1 cellular context compared by ENCODE assay signal in the genomic region with DNA sequence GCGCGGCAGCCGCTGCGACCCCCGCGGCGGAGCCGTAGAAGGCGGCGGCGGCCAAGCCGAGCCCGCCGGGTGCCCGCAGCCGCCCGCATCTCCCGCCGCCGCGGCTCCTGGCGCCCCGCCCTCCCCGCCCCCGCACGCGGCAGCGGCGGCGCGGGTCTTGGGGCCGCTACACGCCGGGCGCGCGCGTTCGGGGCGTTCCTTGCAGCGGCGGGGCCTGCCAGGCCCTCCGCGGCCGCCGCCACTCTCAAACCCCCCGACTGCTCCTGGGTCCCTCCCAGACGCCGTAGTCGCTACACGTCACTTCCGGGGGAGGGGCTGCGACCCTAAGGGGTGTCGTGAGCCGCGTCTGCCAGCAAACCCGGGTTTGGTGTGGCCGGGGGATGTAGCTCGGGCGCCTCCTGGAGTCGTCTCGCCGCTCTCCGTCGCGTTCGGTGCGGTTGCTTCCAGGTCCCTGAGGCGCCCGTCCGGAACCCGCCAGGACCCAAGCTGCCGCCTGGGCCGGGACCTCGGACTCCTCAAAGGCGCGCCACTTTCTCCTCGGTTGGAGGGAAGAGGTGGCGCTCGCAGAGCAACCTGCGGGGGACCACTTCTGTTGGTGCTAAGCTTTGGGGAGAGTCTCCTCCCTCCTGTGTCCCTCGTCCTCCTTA.
TF ChIP-seq lines count a peak whose summit lies in the region.

A gene with protein sequence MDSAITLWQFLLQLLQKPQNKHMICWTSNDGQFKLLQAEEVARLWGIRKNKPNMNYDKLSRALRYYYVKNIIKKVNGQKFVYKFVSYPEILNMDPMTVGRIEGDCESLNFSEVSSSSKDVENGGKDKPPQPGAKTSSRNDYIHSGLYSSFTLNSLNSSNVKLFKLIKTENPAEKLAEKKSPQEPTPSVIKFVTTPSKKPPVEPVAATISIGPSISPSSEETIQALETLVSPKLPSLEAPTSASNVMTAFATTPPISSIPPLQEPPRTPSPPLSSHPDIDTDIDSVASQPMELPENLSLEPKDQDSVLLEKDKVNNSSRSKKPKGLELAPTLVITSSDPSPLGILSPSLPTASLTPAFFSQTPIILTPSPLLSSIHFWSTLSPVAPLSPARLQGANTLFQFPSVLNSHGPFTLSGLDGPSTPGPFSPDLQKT (minus strand): TSS at position 285 of the 647 bp plus-strand sequence. CDS start 8,129 bp downstream, outside the sequence.

TF ChIP-seq in WTC11, 78 proteins besides CTCF, POLR2A, EP300 and RAD21 (continued from another document):
- TF ChIP-seq, protein P1, sequence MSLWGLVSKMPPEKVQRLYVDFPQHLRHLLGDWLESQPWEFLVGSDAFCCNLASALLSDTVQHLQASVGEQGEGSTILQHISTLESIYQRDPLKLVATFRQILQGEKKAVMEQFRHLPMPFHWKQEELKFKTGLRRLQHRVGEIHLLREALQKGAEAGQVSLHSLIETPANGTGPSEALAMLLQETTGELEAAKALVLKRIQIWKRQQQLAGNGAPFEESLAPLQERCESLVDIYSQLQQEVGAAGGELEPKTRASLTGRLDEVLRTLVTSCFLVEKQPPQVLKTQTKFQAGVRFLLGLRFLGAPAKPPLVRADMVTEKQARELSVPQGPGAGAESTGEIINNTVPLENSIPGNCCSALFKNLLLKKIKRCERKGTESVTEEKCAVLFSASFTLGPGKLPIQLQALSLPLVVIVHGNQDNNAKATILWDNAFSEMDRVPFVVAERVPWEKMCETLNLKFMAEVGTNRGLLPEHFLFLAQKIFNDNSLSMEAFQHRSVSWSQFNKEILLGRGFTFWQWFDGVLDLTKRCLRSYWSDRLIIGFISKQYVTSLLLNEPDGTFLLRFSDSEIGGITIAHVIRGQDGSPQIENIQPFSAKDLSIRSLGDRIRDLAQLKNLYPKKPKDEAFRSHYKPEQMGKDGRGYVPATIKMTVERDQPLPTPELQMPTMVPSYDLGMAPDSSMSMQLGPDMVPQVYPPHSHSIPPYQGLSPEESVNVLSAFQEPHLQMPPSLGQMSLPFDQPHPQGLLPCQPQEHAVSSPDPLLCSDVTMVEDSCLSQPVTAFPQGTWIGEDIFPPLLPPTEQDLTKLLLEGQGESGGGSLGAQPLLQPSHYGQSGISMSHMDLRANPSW (CRISPR knock-in tag; conservative IDR thresholded peaks at IDR 0.05; ENCODE audit: low read depth), result no peak
- TF ChIP-seq SMAD3 (CRISPR knock-in tag; IDR thresholded peaks at IDR 0.05; ENCODE audit: borderline replicate concordance) (peak; percentile 78; the same call in 1 of the 2 replicates), SOX15 (CRISPR knock-in tag; IDR thresholded peaks at IDR 0.05) (no peak), MXD4 (CRISPR knock-in tag; IDR thresholded peaks at IDR 0.05; ENCODE audit: borderline replicate concordance) (no peak), SP1 (CRISPR knock-in tag; conservative IDR thresholded peaks at IDR 0.05) (peak; percentile 94), ZNF423 (CRISPR knock-in tag; IDR thresholded peaks at IDR 0.05) (peak; percentile 50; the same call in 1 of the 2 replicates), ZNF317 (CRISPR knock-in tag; IDR thresholded peaks at IDR 0.05; ENCODE audit: borderline replicate concordance, low read depth) (0 out of 2 replicates have a peak, but pooled peaks have one; percentile 6), FOXP1 (CRISPR knock-in tag; IDR thresholded peaks at IDR 0.05; ENCODE audit: borderline replicate concordance) (no peak; the same call in 1 of the 2 replicates), ZBTB21 (CRISPR knock-in tag; IDR thresholded peaks at IDR 0.05; ENCODE audit: borderline replicate concordance) (no peak), NFATC4 (CRISPR knock-in tag; IDR thresholded peaks at IDR 0.05) (no peak; the same call in 1 of the 2 replicates), CREM (CRISPR knock-in tag; IDR thresholded peaks at IDR 0.05) (peak; percentile 95)
- TF ChIP-seq, protein P2, sequence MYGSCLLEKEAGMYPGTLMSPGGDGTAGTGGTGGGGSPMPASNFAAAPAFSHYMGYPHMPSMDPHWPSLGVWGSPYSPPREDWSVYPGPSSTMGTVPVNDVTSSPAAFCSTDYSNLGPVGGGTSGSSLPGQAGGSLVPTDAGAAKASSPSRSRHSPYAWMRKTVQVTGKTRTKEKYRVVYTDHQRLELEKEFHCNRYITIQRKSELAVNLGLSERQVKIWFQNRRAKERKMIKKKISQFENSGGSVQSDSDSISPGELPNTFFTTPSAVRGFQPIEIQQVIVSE (CRISPR knock-in tag; IDR thresholded peaks at IDR 0.05; ENCODE audit: borderline replicate concordance), result no peak
- TF ChIP-seq, protein P3, sequence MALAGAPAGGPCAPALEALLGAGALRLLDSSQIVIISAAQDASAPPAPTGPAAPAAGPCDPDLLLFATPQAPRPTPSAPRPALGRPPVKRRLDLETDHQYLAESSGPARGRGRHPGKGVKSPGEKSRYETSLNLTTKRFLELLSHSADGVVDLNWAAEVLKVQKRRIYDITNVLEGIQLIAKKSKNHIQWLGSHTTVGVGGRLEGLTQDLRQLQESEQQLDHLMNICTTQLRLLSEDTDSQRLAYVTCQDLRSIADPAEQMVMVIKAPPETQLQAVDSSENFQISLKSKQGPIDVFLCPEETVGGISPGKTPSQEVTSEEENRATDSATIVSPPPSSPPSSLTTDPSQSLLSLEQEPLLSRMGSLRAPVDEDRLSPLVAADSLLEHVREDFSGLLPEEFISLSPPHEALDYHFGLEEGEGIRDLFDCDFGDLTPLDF (CRISPR knock-in tag; IDR thresholded peaks at IDR 0.05), result no peak
- TF ChIP-seq, protein P4, sequence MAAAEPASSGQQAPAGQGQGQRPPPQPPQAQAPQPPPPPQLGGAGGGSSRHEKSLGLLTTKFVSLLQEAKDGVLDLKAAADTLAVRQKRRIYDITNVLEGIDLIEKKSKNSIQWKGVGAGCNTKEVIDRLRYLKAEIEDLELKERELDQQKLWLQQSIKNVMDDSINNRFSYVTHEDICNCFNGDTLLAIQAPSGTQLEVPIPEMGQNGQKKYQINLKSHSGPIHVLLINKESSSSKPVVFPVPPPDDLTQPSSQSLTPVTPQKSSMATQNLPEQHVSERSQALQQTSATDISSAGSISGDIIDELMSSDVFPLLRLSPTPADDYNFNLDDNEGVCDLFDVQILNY (CRISPR knock-in tag; IDR thresholded peaks at IDR 0.05), result peak; percentile 38; the same call in 1 of the 2 replicates
- TF ChIP-seq, protein P5, sequence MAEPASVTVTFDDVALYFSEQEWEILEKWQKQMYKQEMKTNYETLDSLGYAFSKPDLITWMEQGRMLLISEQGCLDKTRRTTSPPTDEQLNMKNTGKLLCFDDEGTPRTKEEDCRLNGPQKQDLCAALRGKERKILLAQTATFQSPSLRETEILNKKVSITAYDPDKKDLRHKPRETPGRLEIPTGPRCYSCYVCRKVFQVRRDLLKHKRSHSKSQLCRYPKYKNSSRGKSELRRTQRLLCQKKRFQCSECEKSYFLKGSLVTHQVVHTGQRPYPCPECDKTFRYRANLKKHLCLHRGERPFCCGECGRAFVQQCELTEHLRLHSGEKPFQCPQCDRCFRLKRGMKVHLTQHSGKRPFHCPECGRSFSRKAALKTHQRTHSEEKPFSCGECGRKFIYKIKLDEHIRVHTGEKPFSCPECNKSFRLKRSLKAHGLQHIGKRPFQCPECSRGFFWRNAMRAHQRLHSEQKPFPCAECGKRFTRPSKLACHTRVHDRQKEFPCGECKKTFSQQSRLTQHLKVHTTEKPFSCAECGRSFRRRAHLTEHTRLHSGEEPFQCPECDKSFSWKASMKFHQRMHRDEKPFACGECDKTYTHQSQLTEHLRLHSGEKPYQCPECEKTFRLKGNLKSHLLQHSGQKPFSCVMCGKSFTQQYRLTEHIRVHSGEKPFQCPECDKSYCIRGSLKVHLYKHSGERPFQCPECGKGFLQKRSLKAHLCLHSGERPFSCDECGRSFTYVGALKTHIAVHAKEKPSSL (CRISPR knock-in tag; conservative IDR thresholded peaks at IDR 0.05), result no peak
- TF ChIP-seq, protein P6, sequence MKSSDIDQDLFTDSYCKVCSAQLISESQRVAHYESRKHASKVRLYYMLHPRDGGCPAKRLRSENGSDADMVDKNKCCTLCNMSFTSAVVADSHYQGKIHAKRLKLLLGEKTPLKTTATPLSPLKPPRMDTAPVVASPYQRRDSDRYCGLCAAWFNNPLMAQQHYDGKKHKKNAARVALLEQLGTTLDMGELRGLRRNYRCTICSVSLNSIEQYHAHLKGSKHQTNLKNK (CRISPR knock-in tag; IDR thresholded peaks at IDR 0.05), result no peak
- TF ChIP-seq, protein P7, sequence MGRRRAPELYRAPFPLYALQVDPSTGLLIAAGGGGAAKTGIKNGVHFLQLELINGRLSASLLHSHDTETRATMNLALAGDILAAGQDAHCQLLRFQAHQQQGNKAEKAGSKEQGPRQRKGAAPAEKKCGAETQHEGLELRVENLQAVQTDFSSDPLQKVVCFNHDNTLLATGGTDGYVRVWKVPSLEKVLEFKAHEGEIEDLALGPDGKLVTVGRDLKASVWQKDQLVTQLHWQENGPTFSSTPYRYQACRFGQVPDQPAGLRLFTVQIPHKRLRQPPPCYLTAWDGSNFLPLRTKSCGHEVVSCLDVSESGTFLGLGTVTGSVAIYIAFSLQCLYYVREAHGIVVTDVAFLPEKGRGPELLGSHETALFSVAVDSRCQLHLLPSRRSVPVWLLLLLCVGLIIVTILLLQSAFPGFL (CRISPR knock-in tag; IDR thresholded peaks at IDR 0.05; ENCODE audit: borderline replicate concordance), result no peak
- TF ChIP-seq, protein P8, sequence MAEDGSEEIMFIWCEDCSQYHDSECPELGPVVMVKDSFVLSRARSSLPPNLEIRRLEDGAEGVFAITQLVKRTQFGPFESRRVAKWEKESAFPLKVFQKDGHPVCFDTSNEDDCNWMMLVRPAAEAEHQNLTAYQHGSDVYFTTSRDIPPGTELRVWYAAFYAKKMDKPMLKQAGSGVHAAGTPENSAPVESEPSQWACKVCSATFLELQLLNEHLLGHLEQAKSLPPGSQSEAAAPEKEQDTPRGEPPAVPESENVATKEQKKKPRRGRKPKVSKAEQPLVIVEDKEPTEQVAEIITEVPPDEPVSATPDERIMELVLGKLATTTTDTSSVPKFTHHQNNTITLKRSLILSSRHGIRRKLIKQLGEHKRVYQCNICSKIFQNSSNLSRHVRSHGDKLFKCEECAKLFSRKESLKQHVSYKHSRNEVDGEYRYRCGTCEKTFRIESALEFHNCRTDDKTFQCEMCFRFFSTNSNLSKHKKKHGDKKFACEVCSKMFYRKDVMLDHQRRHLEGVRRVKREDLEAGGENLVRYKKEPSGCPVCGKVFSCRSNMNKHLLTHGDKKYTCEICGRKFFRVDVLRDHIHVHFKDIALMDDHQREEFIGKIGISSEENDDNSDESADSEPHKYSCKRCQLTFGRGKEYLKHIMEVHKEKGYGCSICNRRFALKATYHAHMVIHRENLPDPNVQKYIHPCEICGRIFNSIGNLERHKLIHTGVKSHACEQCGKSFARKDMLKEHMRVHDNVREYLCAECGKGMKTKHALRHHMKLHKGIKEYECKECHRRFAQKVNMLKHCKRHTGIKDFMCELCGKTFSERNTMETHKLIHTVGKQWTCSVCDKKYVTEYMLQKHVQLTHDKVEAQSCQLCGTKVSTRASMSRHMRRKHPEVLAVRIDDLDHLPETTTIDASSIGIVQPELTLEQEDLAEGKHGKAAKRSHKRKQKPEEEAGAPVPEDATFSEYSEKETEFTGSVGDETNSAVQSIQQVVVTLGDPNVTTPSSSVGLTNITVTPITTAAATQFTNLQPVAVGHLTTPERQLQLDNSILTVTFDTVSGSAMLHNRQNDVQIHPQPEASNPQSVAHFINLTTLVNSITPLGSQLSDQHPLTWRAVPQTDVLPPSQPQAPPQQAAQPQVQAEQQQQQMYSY (CRISPR knock-in tag; IDR thresholded peaks at IDR 0.05), result peak; percentile 84
- TF ChIP-seq, protein P9, sequence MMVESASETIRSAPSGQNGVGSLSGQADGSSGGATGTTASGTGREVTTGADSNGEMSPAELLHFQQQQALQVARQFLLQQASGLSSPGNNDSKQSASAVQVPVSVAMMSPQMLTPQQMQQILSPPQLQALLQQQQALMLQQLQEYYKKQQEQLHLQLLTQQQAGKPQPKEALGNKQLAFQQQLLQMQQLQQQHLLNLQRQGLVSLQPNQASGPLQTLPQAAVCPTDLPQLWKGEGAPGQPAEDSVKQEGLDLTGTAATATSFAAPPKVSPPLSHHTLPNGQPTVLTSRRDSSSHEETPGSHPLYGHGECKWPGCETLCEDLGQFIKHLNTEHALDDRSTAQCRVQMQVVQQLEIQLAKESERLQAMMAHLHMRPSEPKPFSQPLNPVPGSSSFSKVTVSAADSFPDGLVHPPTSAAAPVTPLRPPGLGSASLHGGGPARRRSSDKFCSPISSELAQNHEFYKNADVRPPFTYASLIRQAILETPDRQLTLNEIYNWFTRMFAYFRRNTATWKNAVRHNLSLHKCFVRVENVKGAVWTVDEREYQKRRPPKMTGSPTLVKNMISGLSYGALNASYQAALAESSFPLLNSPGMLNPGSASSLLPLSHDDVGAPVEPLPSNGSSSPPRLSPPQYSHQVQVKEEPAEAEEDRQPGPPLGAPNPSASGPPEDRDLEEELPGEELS (CRISPR knock-in tag; IDR thresholded peaks at IDR 0.05), result no peak; the same call in 1 of the 2 replicates
- TF ChIP-seq, protein P10, sequence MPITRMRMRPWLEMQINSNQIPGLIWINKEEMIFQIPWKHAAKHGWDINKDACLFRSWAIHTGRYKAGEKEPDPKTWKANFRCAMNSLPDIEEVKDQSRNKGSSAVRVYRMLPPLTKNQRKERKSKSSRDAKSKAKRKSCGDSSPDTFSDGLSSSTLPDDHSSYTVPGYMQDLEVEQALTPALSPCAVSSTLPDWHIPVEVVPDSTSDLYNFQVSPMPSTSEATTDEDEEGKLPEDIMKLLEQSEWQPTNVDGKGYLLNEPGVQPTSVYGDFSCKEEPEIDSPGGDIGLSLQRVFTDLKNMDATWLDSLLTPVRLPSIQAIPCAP (CRISPR knock-in tag; IDR thresholded peaks at IDR 0.05), result no peak
